8 cellular contexts compared by ENCODE assay signal in the genomic region with DNA sequence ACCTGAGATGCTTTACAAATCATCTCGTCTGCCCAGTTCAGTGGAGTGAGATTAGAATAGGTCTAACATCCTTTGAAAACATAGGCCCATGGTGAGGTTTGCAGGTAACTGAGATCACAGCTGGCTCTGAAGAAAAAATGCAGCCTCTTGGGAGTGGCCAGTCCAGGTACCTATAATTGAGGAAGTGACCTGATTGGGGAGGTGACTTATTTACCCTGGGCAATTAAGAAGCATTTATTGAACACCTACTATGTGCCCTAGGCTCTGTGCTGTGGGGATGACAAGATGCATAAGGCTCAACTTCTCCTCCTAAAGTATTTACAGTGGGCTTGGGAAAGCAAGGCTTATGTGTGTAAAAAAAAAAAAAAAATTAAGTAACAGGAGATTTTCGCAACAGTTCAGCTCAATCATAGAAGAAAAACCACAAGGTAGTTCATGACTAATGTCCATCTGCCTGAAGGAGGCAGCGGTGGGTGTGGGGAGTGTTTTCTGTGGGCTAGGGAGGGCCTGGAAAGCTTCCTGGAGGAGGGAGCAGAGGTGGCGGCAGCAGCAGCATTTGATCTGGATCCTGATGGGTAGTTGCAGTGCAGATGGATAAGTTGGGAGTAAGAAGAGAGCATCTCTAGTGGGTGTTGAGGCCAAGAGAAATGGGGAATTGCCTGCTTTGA. TPM values are rescaled to one million over a fixed set of nuclear protein-coding genes. Genes with fewer than 3 reads are reported as not detected.
A peak's percentile ranks its signal among the peaks of the same experiment; 100 is the strongest.
DNase-seq lines count a peak whose midpoint lies in the region; ATAC-seq and TF ChIP-seq lines count a peak whose summit lies in the region.

No MANE protein-coding gene starts in this region.

- no peaks in the 10 kb centered on the region for H3K9me3 Mint-ChIP-seq in HFFc6

- intact Hi-C loops in ascending aorta (cut with DNase I), result no loop called here

- peaks cover 25% of the 10 kb centered on the region for H3K36me3 Mint-ChIP-seq in HFFc6 (ENCODE audit: low read depth)

- no peaks in the 10 kb centered on the region; the same call in none of the 2 replicates for H3K27me3 Mint-ChIP-seq in HFFc6 (ENCODE audit: insufficient read depth)

- DNase-seq in AG08396 (ENCODE audit: low spot score), result peak; percentile 72
- peak; percentile 81 for DNase-seq in HFFc6
- DNase-seq in ascending aorta (ENCODE audit: low spot score in 2 of 2), result peak in 1 of 2 donors; percentile 10
- peak; percentile 74 for DNase-seq in kidney glomerular epithelial cell (lab: John Stamatoyannopoulos, UW)
- no peak for DNase-seq in Ammon's horn (ENCODE audit: low spot score)
- no peak for DNase-seq in occipital lobe (lab: John Stamatoyannopoulos, UW)

- peaks cover 32 to 79% of the 10 kb centered on the region in 2 donors for H3K4me1 ChIP-seq in ascending aorta

- H3K36me3 ChIP-seq in ascending aorta, result peaks cover 8 to 38% of the 10 kb centered on the region in 2 donors

- peak overlapping the region; percentile 30 to 92 for H3K27ac ChIP-seq in ascending aorta

- H3K4me3 Mint-ChIP-seq in HFFc6, result peak overlapping the region; percentile 75

- no peaks in the 10 kb centered on the region for H3K27me3 ChIP-seq in ascending aorta

- TF ChIP-seq CTCF in HFFc6 (IDR thresholded peaks at IDR 0.05) (peak; percentile 34), ascending aorta (IDR thresholded peaks at IDR 0.05) (no peak)

- no peaks in the 10 kb centered on the region for H3K9me3 ChIP-seq in ascending aorta

- H3K4me3 ChIP-seq in ascending aorta, result no peak overlapping the region

- H3K4me1 Mint-ChIP-seq in HFFc6 (ENCODE audit: low read depth), result peaks cover 81% of the 10 kb centered on the region

- ATAC-seq in GM19035 (IDR thresholded peaks at IDR 0.05; ENCODE audit: unreplicated experiment) (no peak), GM18519 (IDR thresholded peaks at IDR 0.05; ENCODE audit: low FRiP score, unreplicated experiment) (no peak)

- H3K27ac Mint-ChIP-seq in HFFc6, result peak overlapping the region; percentile 90

RNA-seq across cellular contexts. Expression of gene MICAL2, which starts 16.1 kb away (rescaled TPM):
- total RNA-seq in HFFc6 (2021; fragmentation: NEBNext Ultra II Directional; extraction: Animal tissue kit (Norgen Biotek cat#: 25700)), result 100 to 1,000 TPM; 199 to 252 (median 233) TPM
- total RNA-seq in ascending aorta (237 TPM), occipital lobe (28.2 TPM)

Comparison
In these comparisons a context has a peak if more than half of its experiments do, and no peak if none do; other contexts are left out.
1. DNase-seq: peak in AG08396 (single experiment), HFFc6 (single experiment) and kidney glomerular epithelial cell (single experiment); none in Ammon's horn (single experiment) and occipital lobe (single experiment).